11 cellular contexts compared by ENCODE assay signal in genomic region chr14:101834387-101835165, GRCh38.
DNase-seq lines count a peak whose midpoint lies in the region; ATAC-seq, FAIRE-seq and TF ChIP-seq lines count a peak whose summit lies in the region.
"Had no signal": no experiment of that assay in that cellular context is flagged by ENCODE, and none has a peak within 500 bp of the region (broad histone marks: within the 10 kb centered on the region; RNA-seq: fewer than 3 reads in every experiment).

No MANE protein-coding gene starts in this region.

- no peak overlapping the region for H3K4me3 Mint-ChIP-seq in natural killer cell treated with Interleukin-12 subunit alpha and Interleukin-12 subunit beta and Interleukin-15 and Interleukin-18, amount 100 ng/mL, for 72 hours

- H3K9ac ChIP-seq in fibroblast of lung (ENCODE audit: insufficient read depth, low read length): no peak overlapping the region

- H3K27ac ChIP-seq in fibroblast of lung (ENCODE audit: insufficient read depth, low read length): peak overlapping the region; percentile 39

- peak overlapping the region; percentile 32 for H3K4me2 ChIP-seq in fibroblast of lung (ENCODE audit: extremely low read depth, insufficient read depth, low read length)

- no peaks in the 10 kb centered on the region for H3K9me3 ChIP-seq in fibroblast of lung (ENCODE audit: control insufficient read depth, insufficient read depth, low read depth, low read length)

- peak; percentile 52 for DNase-seq in Ammon's horn (ENCODE audit: low spot score)
- DNase-seq in LNCaP clone FGC (ENCODE audit: low read depth): peak; percentile 85
- peak; percentile 14 to 63 for DNase-seq in fibroblast of lung (ENCODE audit: low read depth in 2 of 2)
- no peak for DNase-seq in natural killer cell treated with Interleukin-12 subunit alpha and Interleukin-12 subunit beta and Interleukin-15 and Interleukin-18, amount 100 ng/mL, for 72 hours (ENCODE audit: low spot score)
- DNase-seq in HPDE6-E6E7 (ENCODE audit: extremely low spot score): no peak
- DNase-seq in GM12892 (ENCODE audit: insufficient read length): no peak
- no peak for DNase-seq in DMS79 treated with DMSO at 0.1 percent for 48 hours (lab: John Stamatoyannopoulos, UW)
- DNase-seq in NCI-H446 (lab: John Stamatoyannopoulos, UW): no peak
- DNase-seq: central memory CD4-positive, alpha-beta T cell; H7; NCI-H1436 treated with DMSO at 0.1 percent for 48 hours had no signal

- no peak overlapping the region for H2AFZ ChIP-seq in fibroblast of lung (ENCODE audit: low read length)

- no peak for TF ChIP-seq POLR2A in GM12892 (IDR thresholded peaks at IDR 0.05; ENCODE audit: low read depth, low read length)

- TF ChIP-seq CTCF in LNCaP clone FGC (IDR thresholded peaks at IDR 0.05; ENCODE audit: control insufficient read depth, extremely low read depth, insufficient read depth) (no peak), fibroblast of lung (conservative IDR thresholded peaks at IDR 0.05 in 1 of 2, IDR thresholded peaks at IDR 0.05 in 1 of 2; ENCODE audit: low read depth in 1 of 2, low read length in 2 of 2) (no peak)

- H3K4me3 ChIP-seq in LNCaP clone FGC (ENCODE audit: low read depth, low read length) (peak overlapping the region; percentile 33), fibroblast of lung (replicated peaks in 1 of 4; ENCODE audit: control extremely low read depth in 1 of 4, insufficient read depth in 1 of 4, low read depth in 3 of 4, low read length in 4 of 4) (no peak overlapping the region)

- H3K27ac Mint-ChIP-seq in natural killer cell treated with Interleukin-12 subunit alpha and Interleukin-12 subunit beta and Interleukin-15 and Interleukin-18, amount 100 ng/mL, for 72 hours: peak overlapping the region; percentile 64 to 83

- FAIRE-seq in GM12892 (lab: Jason Lieb, UNC): no peak

- H4K20me1 ChIP-seq in fibroblast of lung (ENCODE audit: control insufficient read depth, extremely low read depth, insufficient read depth, low read length): peaks cover 3% of the 10 kb centered on the region

- peaks cover 48 to 66% of the 10 kb centered on the region in 2 donors for H3K4me1 Mint-ChIP-seq in natural killer cell treated with Interleukin-12 subunit alpha and Interleukin-12 subunit beta and Interleukin-15 and Interleukin-18, amount 100 ng/mL, for 72 hours (ENCODE audit: low read depth in 2 of 2)

- H3K9me3 Mint-ChIP-seq in natural killer cell treated with Interleukin-12 subunit alpha and Interleukin-12 subunit beta and Interleukin-15 and Interleukin-18, amount 100 ng/mL, for 72 hours: no peaks in the 10 kb centered on the region

- peaks cover 3% of the 10 kb centered on the region for H3K36me3 ChIP-seq in fibroblast of lung (ENCODE audit: control insufficient read depth, insufficient read depth, low read length)

- ATAC-seq in natural killer cell treated with Interleukin-12 subunit alpha and Interleukin-12 subunit beta and Interleukin-15 and Interleukin-18, amount 100 ng/mL, for 72 hours: no peak

- no peaks in the 10 kb centered on the region for H3K27me3 ChIP-seq in fibroblast of lung (ENCODE audit: control insufficient read depth, insufficient read depth, low read length)

- H3K36me3 Mint-ChIP-seq in natural killer cell treated with Interleukin-12 subunit alpha and Interleukin-12 subunit beta and Interleukin-15 and Interleukin-18, amount 100 ng/mL, for 72 hours: no peaks in the 10 kb centered on the region

- H3K4me1 ChIP-seq in fibroblast of lung (ENCODE audit: control insufficient read depth, extremely low read depth, insufficient read depth, low read length): peaks cover 22% of the 10 kb centered on the region

- peaks cover 74% of the 10 kb centered on the region for H3K79me2 ChIP-seq in fibroblast of lung (ENCODE audit: control insufficient read depth, insufficient read depth, low read length)

- no peaks in the 10 kb centered on the region for H3K27me3 Mint-ChIP-seq in natural killer cell treated with Interleukin-12 subunit alpha and Interleukin-12 subunit beta and Interleukin-15 and Interleukin-18, amount 100 ng/mL, for 72 hours

Comparison
In these comparisons a context has a peak if more than half of its experiments do, and no peak if none do; other contexts are left out.
1. DNase-seq: peak in Ammon's horn (single experiment), LNCaP clone FGC (single experiment) and fibroblast of lung (2 of 2); none in natural killer cell treated with Interleukin-12 subunit alpha and Interleukin-12 subunit beta and Interleukin-15 and Interleukin-18, amount 100 ng/mL, for 72 hours (single experiment), HPDE6-E6E7 (single experiment), GM12892 (single experiment), DMS79 treated with DMSO at 0.1 percent for 48 hours (single experiment) and NCI-H446 (0 of 2).